1 cellular context compared by ENCODE assay signal in genomic region chrX:63434665-63435064, GRCh38.
TF ChIP-seq lines count a peak whose summit lies in the region.

No MANE protein-coding gene starts in this region.

TF ChIP-seq in K562, 482 proteins besides CTCF, POLR2A, EP300 and RAD21 (continued from another document and continues in another):
- peak; percentile 56; the same call in 1 of the 2 replicates for TF ChIP-seq CLOCK (CRISPR knock-in tag; IDR thresholded peaks at IDR 0.05; ENCODE audit: borderline replicate concordance)
- no peak for TF ChIP-seq SMARCA5 (IDR thresholded peaks at IDR 0.05)
- no peak; the same call in 1 of the 2 replicates for TF ChIP-seq NR4A1 (CRISPR knock-in tag; IDR thresholded peaks at IDR 0.05)
- TF ChIP-seq NR4A1 (tag; IDR thresholded peaks at IDR 0.05): peak; percentile 97
- peak; percentile 90 for TF ChIP-seq ZNF589 (CRISPR knock-in tag; IDR thresholded peaks at IDR 0.05; ENCODE audit: low read depth)
- peak; percentile 95 for TF ChIP-seq PKNOX1 (IDR thresholded peaks at IDR 0.05)
- TF ChIP-seq ZNF76 (CRISPR knock-in tag; IDR thresholded peaks at IDR 0.05; ENCODE audit: borderline replicate concordance): 0 out of 2 replicates have a peak, but pooled peaks have one; percentile 31
- peak; percentile 99 for TF ChIP-seq DMBX1 (CRISPR knock-in tag; IDR thresholded peaks at IDR 0.05; ENCODE audit: borderline replicate concordance)
- TF ChIP-seq TRIM24 (IDR thresholded peaks at IDR 0.05): peak in 1 of 2 experiments; percentile 50; a peak in 1 of 4 replicates
- TF ChIP-seq ZNF197 (CRISPR knock-in tag; IDR thresholded peaks at IDR 0.05; ENCODE audit: low read depth): peak; percentile 67; the same call in 1 of the 2 replicates
- TF ChIP-seq FOXK2 (conservative IDR thresholded peaks at IDR 0.05 in 1 of 2, IDR thresholded peaks at IDR 0.05 in 1 of 2; ENCODE audit: low read depth in 2 of 2): peak in 1 of 2 experiments; percentile 18; a peak in 1 of 4 replicates
- TF ChIP-seq ZMIZ1 (IDR thresholded peaks at IDR 0.05; ENCODE audit: low read depth in 2 of 2, low read length in 2 of 2): no peak
- TF ChIP-seq ZNF134 (CRISPR knock-in tag; conservative IDR thresholded peaks at IDR 0.05): no peak; the same call in 1 of the 2 replicates
- TF ChIP-seq IRF9 (tag; IDR thresholded peaks at IDR 0.05): peak; percentile 91
- TF ChIP-seq KLF13 (tag; IDR thresholded peaks at IDR 0.05; ENCODE audit: borderline replicate concordance, low read depth): 0 out of 2 replicates have a peak, but pooled peaks have one; percentile 38
- TF ChIP-seq ZNF41 (CRISPR knock-in tag; conservative IDR thresholded peaks at IDR 0.05): peak; percentile 93
- TF ChIP-seq PRPF4 (IDR thresholded peaks at IDR 0.05; ENCODE audit: insufficient read depth, low read depth, low read length, poor library complexity, severe bottlenecking): no peak
- peak; percentile 88 for TF ChIP-seq DDX20 (tag; IDR thresholded peaks at IDR 0.05; ENCODE audit: low read depth)
- TF ChIP-seq RREB1 (CRISPR knock-in tag; IDR thresholded peaks at IDR 0.05): no peak
- TF ChIP-seq SMAD4 (CRISPR knock-in tag; conservative IDR thresholded peaks at IDR 0.05): peak; percentile 88
- peak; percentile 93 for TF ChIP-seq HSF4 (CRISPR knock-in tag; IDR thresholded peaks at IDR 0.05; ENCODE audit: borderline replicate concordance)
- TF ChIP-seq MTA3 (IDR thresholded peaks at IDR 0.05; ENCODE audit: borderline replicate concordance): no peak
- TF ChIP-seq GTF3C2 (IDR thresholded peaks at IDR 0.05; ENCODE audit: borderline replicate concordance, extremely low read depth, insufficient read length): no peak
- no peak for TF ChIP-seq NFRKB (IDR thresholded peaks at IDR 0.05; ENCODE audit: low read depth)
- no peak for TF ChIP-seq MAFK (IDR thresholded peaks at IDR 0.05; ENCODE audit: low read length)
- TF ChIP-seq NR2C1 (IDR thresholded peaks at IDR 0.05): no peak
- peak; percentile 89 for TF ChIP-seq NR2C1 (tag; IDR thresholded peaks at IDR 0.05)
- TF ChIP-seq SP2 (IDR thresholded peaks at IDR 0.05; ENCODE audit: extremely low read depth, low read depth, low read length, poor library complexity, severe bottlenecking): no peak
- no peak for TF ChIP-seq MLX (CRISPR knock-in tag; conservative IDR thresholded peaks at IDR 0.05)
- no peak for TF ChIP-seq TAF7 (tag; IDR thresholded peaks at IDR 0.05)
- TF ChIP-seq PTRF (tag; IDR thresholded peaks at IDR 0.05): peak; percentile 85
- peak; percentile 83 for TF ChIP-seq IFI16 (CRISPR knock-in tag; IDR thresholded peaks at IDR 0.05)
- TF ChIP-seq ZBTB12 (CRISPR knock-in tag; IDR thresholded peaks at IDR 0.05): peak; percentile 80
- TF ChIP-seq SP1 (CRISPR knock-in tag; IDR thresholded peaks at IDR 0.05): no peak
- TF ChIP-seq ZHX1 (conservative IDR thresholded peaks at IDR 0.05; ENCODE audit: low read length): peak; percentile 86; the same call in 1 of the 2 replicates
